ENCODE assay signal across 2 cellular contexts in genomic region chr16:67665598-67665997, GRCh38.
TF ChIP-seq lines count a peak whose summit lies in the region.

No MANE protein-coding gene starts in this region.

TF ChIP-seq in HCT116, 20 proteins besides CTCF, POLR2A, EP300 and RAD21:
- no peak for TF ChIP-seq EZH2phosphoT487 (IDR thresholded peaks at IDR 0.05; ENCODE audit: borderline replicate concordance)
- TF ChIP-seq ELF1 (IDR thresholded peaks at IDR 0.05; ENCODE audit: borderline replicate concordance, low read depth), result no peak
- TF ChIP-seq CEBPB (IDR thresholded peaks at IDR 0.05; ENCODE audit: low read depth), result no peak
- no peak for TF ChIP-seq CBX3 (IDR thresholded peaks at IDR 0.05; ENCODE audit: low read depth)
- TF ChIP-seq SP1 (IDR thresholded peaks at IDR 0.05; ENCODE audit: low read depth), result no peak
- TF ChIP-seq FOSL1 (IDR thresholded peaks at IDR 0.05; ENCODE audit: low read depth), result no peak
- no peak for TF ChIP-seq REST (IDR thresholded peaks at IDR 0.05; ENCODE audit: low read depth)
- TF ChIP-seq POLR2AphosphoS5 (IDR thresholded peaks at IDR 0.05; ENCODE audit: low read depth, low read length), result no peak
- TF ChIP-seq ZBTB33 (IDR thresholded peaks at IDR 0.05; ENCODE audit: extremely low read depth, insufficient replicate concordance, low read length), result no peak

TF ChIP-seq in K562, 482 proteins besides CTCF, POLR2A, EP300 and RAD21:
- TF ChIP-seq ZC3H4 (CRISPR knock-in tag; IDR thresholded peaks at IDR 0.05; ENCODE audit: borderline replicate concordance) (no peak), KAT7 (CRISPR knock-in tag; IDR thresholded peaks at IDR 0.05; ENCODE audit: borderline replicate concordance) (no peak), ZNF217 (CRISPR knock-in tag; IDR thresholded peaks at IDR 0.05) (no peak), ZKSCAN1 (IDR thresholded peaks at IDR 0.05; ENCODE audit: low read depth, low read length) (peak; percentile 77), CREB1 (IDR thresholded peaks at IDR 0.05) (no peak), CREB1 (CRISPR knock-in tag; IDR thresholded peaks at IDR 0.05) (0 out of 2 replicates have a peak, but pooled peaks have one; percentile 7)
TF ChIP-seq in K562: peak in this region for 2.
